10 cellular contexts compared by ENCODE assay signal in the genomic region with DNA sequence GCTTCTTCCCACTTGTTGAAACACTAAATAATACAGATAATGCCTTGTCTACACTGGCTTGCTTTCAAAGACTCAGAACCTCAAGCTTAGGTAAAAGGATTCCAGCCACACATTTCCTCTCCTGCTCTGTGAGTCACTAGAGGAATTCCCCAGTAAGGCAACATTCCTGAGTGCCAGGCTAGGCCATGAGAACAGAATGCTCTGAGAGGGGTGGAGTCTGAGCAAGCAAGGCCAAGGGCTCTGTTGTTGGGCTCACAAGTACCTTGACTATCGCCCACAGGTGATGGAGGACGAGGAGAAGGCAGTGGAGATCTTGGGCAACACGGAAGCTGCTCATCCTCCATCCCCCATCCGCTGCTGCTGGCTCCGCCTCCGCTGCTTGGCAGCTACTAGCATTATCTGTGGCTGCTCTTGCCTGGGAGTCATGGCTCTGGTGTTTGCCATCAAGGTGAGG. TPM values are rescaled to one million over a fixed set of nuclear protein-coding genes. Genes with fewer than 3 reads are reported as not detected.
DNase-seq lines count a peak whose midpoint lies in the region; ATAC-seq, FAIRE-seq and TF ChIP-seq lines count a peak whose summit lies in the region.
"Had no signal": no experiment of that assay in that cellular context is flagged by ENCODE, and none has a peak within 500 bp of the region (broad histone marks: within the 10 kb centered on the region; RNA-seq: fewer than 3 reads in every experiment).

No MANE protein-coding gene starts in this region.

- peak; percentile 76 for DNase-seq in HCEC 1CT
- peak; percentile 63 for DNase-seq in SW480 (ENCODE audit: low spot score)
- DNase-seq in heart right ventricle: no peak
- DNase-seq in stimulated activated effector memory CD8-positive, alpha-beta T cell treated with anti-CD3 and anti-CD28 coated beads, Interleukin-12 subunit alpha, Interleukin-12 subunit beta, amount 100 ng/mL, for 72 hours (ENCODE audit: low spot score in 2 of 2): no peak
- DNase-seq in neuronal stem cell (ENCODE audit: low spot score): no peak
- DNase-seq in D721Med (ENCODE audit: insufficient read length, low spot score): no peak
- DNase-seq: cerebellar nuclear complex had no signal

- no peak overlapping the region for H2AK5ac ChIP-seq in neuronal stem cell (ENCODE audit: low read depth, low read length)

- H3K14ac ChIP-seq in neuronal stem cell (ENCODE audit: low read length): no peak overlapping the region

- no peak overlapping the region for H3K9ac ChIP-seq in neuronal stem cell (ENCODE audit: low read depth, low read length, poor library complexity)

- WGBS in heart right ventricle, 2 donors: 68 to 73% methylated on average over 6 of the region's 6 CpGs
- WGBS in neuronal stem cell (ENCODE audit: extremely low coverage in 2 of 2, insufficient read length in 2 of 2, insufficient replicate concordance in 1 of 2), 2 donors: no CpG with 5 or more reads among the region's 6 CpGs

- FAIRE-seq in D721Med (lab: Jason Lieb, UNC): no peak

- peak overlapping the region in 8 of 10 donors; percentile 10 to 70 (median 52) for H3K27ac ChIP-seq in heart right ventricle
- H3K27ac ChIP-seq in neuronal stem cell (replicated peaks; ENCODE audit: low read length): no peak overlapping the region

- H3K4me1 ChIP-seq in heart right ventricle (peaks cover 10 to 33% (median 21%) of the 10 kb centered on the region in 9 donors), neuronal stem cell (ENCODE audit: control insufficient read depth in 2 of 2, insufficient read depth in 1 of 2, low read depth in 1 of 2, low read length in 2 of 2) (no peaks in the 10 kb centered on the region)

- TF ChIP-seq CTCF in heart right ventricle (IDR thresholded peaks at IDR 0.05): no peak
- no peak for TF ChIP-seq CTCF in D721Med (IDR thresholded peaks at IDR 0.05; ENCODE audit: insufficient read depth, missing control alignments)

- H2BK15ac ChIP-seq in neuronal stem cell (ENCODE audit: low read length): no peak overlapping the region

- H3K4me2 ChIP-seq in neuronal stem cell (ENCODE audit: insufficient read depth, low read length, poor library complexity, severe bottlenecking): no peak overlapping the region

- no peaks in the 10 kb centered on the region for H3K9me3 ChIP-seq in heart right ventricle
- H3K9me3 ChIP-seq in neuronal stem cell (replicated peaks in 1 of 2; ENCODE audit: control insufficient read depth in 2 of 2, insufficient read depth in 1 of 2, low read depth in 1 of 2, low read length in 2 of 2): no peaks in the 10 kb centered on the region

- no peak overlapping the region for H2AFZ ChIP-seq in neuronal stem cell (ENCODE audit: low read length)

- no peaks in the 10 kb centered on the region for H3K27me3 ChIP-seq in heart right ventricle
- H3K27me3 ChIP-seq in neuronal stem cell (ENCODE audit: control insufficient read depth in 3 of 3, insufficient read depth in 3 of 3, low read depth in 1 of 3, low read length in 3 of 3): no peaks in the 10 kb centered on the region

- H3K23ac ChIP-seq in neuronal stem cell (ENCODE audit: low read depth, low read length, poor library complexity): no peak overlapping the region

- no peak overlapping the region for H4K91ac ChIP-seq in neuronal stem cell (ENCODE audit: low read depth, low read length, poor library complexity)

- no peak overlapping the region for H2BK5ac ChIP-seq in neuronal stem cell (ENCODE audit: low read length)

- no peak overlapping the region for H2BK120ac ChIP-seq in neuronal stem cell (ENCODE audit: low read depth, low read length)

- H3K9me3 Mint-ChIP-seq in stimulated activated effector memory CD8-positive, alpha-beta T cell treated with anti-CD3 and anti-CD28 coated beads, Interleukin-12 subunit alpha, Interleukin-12 subunit beta, amount 100 ng/mL, for 72 hours: no peaks in the 10 kb centered on the region
- H3K9me3 Mint-ChIP-seq: IgD-negative memory B cell had no signal

- ATAC-seq in heart right ventricle: peak in 4 of 8 donors; percentile 11 to 33 (median 18)
- ATAC-seq in stimulated activated effector memory CD8-positive, alpha-beta T cell treated with anti-CD3 and anti-CD28 coated beads, Interleukin-12 subunit alpha, Interleukin-12 subunit beta, amount 100 ng/mL, for 72 hours: no peak
- ATAC-seq in HG02970 (IDR thresholded peaks at IDR 0.05; ENCODE audit: low FRiP score, unreplicated experiment): no peak
- no peak for ATAC-seq in GM18517 (IDR thresholded peaks at IDR 0.05; ENCODE audit: unreplicated experiment)

- peaks cover 8% of the 10 kb centered on the region for H3K79me1 ChIP-seq in neuronal stem cell (ENCODE audit: low read depth, low read length)

- H3K36me3 Mint-ChIP-seq in stimulated activated effector memory CD8-positive, alpha-beta T cell treated with anti-CD3 and anti-CD28 coated beads, Interleukin-12 subunit alpha, Interleukin-12 subunit beta, amount 100 ng/mL, for 72 hours: peaks cover 90% of the 10 kb centered on the region

- H2BK12ac ChIP-seq in neuronal stem cell (ENCODE audit: low read length): no peak overlapping the region

- peak overlapping the region; percentile 72 for H3K27ac Mint-ChIP-seq in stimulated activated effector memory CD8-positive, alpha-beta T cell treated with anti-CD3 and anti-CD28 coated beads, Interleukin-12 subunit alpha, Interleukin-12 subunit beta, amount 100 ng/mL, for 72 hours

- H3K4me1 Mint-ChIP-seq in stimulated activated effector memory CD8-positive, alpha-beta T cell treated with anti-CD3 and anti-CD28 coated beads, Interleukin-12 subunit alpha, Interleukin-12 subunit beta, amount 100 ng/mL, for 72 hours: peaks cover 41% of the 10 kb centered on the region

- no peak overlapping the region for H3K18ac ChIP-seq in neuronal stem cell (ENCODE audit: low read length)

- peaks cover 11 to 81% (median 30%) of the 10 kb centered on the region in 9 donors for H3K36me3 ChIP-seq in heart right ventricle
- H3K36me3 ChIP-seq in neuronal stem cell (replicated peaks in 1 of 2; ENCODE audit: control insufficient read depth in 2 of 2, insufficient read depth in 2 of 2, low read length in 2 of 2): peaks cover 34 to 87% of the 10 kb centered on the region in 2 donors

- intact Hi-C loops in heart right ventricle (cut with DNase I): loop anchor here in 1 of 10 donors (5.0 kb wide), 1 partner anchor 39 kb away; no protein-coding TSS in a partner anchor

- H3K4ac ChIP-seq in neuronal stem cell (ENCODE audit: low read length): no peak overlapping the region

- no peak overlapping the region for H3K4me3 Mint-ChIP-seq in stimulated activated effector memory CD8-positive, alpha-beta T cell treated with anti-CD3 and anti-CD28 coated beads, Interleukin-12 subunit alpha, Interleukin-12 subunit beta, amount 100 ng/mL, for 72 hours

- H3K4me3 ChIP-seq in heart right ventricle (no peak overlapping the region), neuronal stem cell (ENCODE audit: low read length in 2 of 2) (peak overlapping the region in 1 of 2 donors; percentile 5)

- H4K8ac ChIP-seq in neuronal stem cell (ENCODE audit: low read depth, low read length): no peak overlapping the region

RNA-seq across cellular contexts. Expression of a gene that starts 6.7 kb away (rescaled TPM):
- total RNA-seq in heart right ventricle: 10 to 100 TPM; 12.1 to 21.3 (median 15.0) TPM
- 10 to 100 TPM; 29.1 to 40.7 TPM for polyA plus RNA-seq in heart right ventricle
- polyA plus RNA-seq in neuronal stem cell (2013, experiment 1 of 2): 22.6 TPM
- polyA plus RNA-seq in neuronal stem cell (2013, experiment 2 of 2): 21.7 TPM

RNA-seq across cellular contexts. Expression of a gene that starts 20.4 kb away (rescaled TPM):
- total RNA-seq in heart right ventricle: 1 to 10 TPM in 5 of 10 donors, under 1 TPM in 5; 0.44 to 2.2 (median 0.90) TPM
- polyA plus RNA-seq in heart right ventricle: 1 to 10 TPM; 1.9 to 2.3 TPM
- 7.2 TPM for polyA plus RNA-seq in neuronal stem cell (2013, experiment 1 of 2)
- polyA plus RNA-seq in neuronal stem cell (2013, experiment 2 of 2): 7.6 TPM

RNA-seq across cellular contexts. Expression of a gene that starts 20.6 kb away (rescaled TPM):
- total RNA-seq in heart right ventricle: 10 to 100 TPM; 33.0 to 69.9 (median 42.6) TPM
- 10 to 100 TPM; 40.2 to 50.2 TPM for polyA plus RNA-seq in heart right ventricle
- polyA plus RNA-seq in neuronal stem cell (2013, experiment 1 of 2): 35.7 TPM
- 38.4 TPM for polyA plus RNA-seq in neuronal stem cell (2013, experiment 2 of 2)

RNA-seq across cellular contexts. Expression of a gene that starts 42.5 kb away (rescaled TPM):
- total RNA-seq in heart right ventricle: 10 to 100 TPM; 40.1 to 60.6 (median 46.7) TPM
- 10 to 100 TPM in 1 of 2 donors, 1 to 10 TPM in 1; 2.6 to 26.3 TPM for polyA plus RNA-seq in heart right ventricle
- 15.9 TPM for polyA plus RNA-seq in neuronal stem cell (2013, experiment 1 of 2)
- polyA plus RNA-seq in neuronal stem cell (2013, experiment 2 of 2): 17.9 TPM

RNA-seq across cellular contexts. Expression of a gene that starts 45.5 kb away (rescaled TPM):
- 10 to 100 TPM; 20.3 to 35.5 (median 27.6) TPM for total RNA-seq in heart right ventricle
- 10 to 100 TPM in 1 of 2 donors, 1 to 10 TPM in 1; 7.3 to 15.4 TPM for polyA plus RNA-seq in heart right ventricle
- polyA plus RNA-seq in neuronal stem cell (2013, experiment 1 of 2): 10.7 TPM
- polyA plus RNA-seq in neuronal stem cell (2013, experiment 2 of 2): 11.2 TPM

Comparison
In these comparisons a context has a peak if more than half of its experiments do, and no peak if none do; other contexts are left out.
1. DNase-seq: peak in HCEC 1CT (single experiment) and SW480 (single experiment); none in heart right ventricle (0 of 2), stimulated activated effector memory CD8-positive, alpha-beta T cell treated with anti-CD3 and anti-CD28 coated beads, Interleukin-12 subunit alpha, Interleukin-12 subunit beta, amount 100 ng/mL, for 72 hours (0 of 2), neuronal stem cell (single experiment) and D721Med (single experiment).